Comparison of ENCODE assay signal across 27 cellular contexts in genomic region chr20:55582498-55582897, GRCh38.
"Had no signal": no experiment of that assay in that cellular context is flagged by ENCODE, and none has a peak within 500 bp of the region (broad histone marks: within the 10 kb centered on the region; RNA-seq: fewer than 3 reads in every experiment).

No MANE protein-coding gene starts in this region.

- FAIRE-seq: astrocyte had no signal

- H3K27me3 ChIP-seq: brain microvascular endothelial cell had no signal

- H3K27ac ChIP-seq: brain microvascular endothelial cell, VCaP had no signal

- DNase-seq: activated CD4-positive, alpha-beta memory T cell treated with anti-CD3 and anti-CD28 coated beads, Interleukin-2, amount 10 ng/mL, durations not matched to agents 7 days and 5 days; activated CD4-positive, alpha-beta T cell treated with anti-CD3 and anti-CD28 coated beads for 1 hour; activated CD4-positive, alpha-beta T cell treated with anti-CD3 and anti-CD28 coated beads for 4 hours; activated CD4-positive, alpha-beta T cell treated with anti-CD3 and anti-CD28 coated beads, Interleukin-2, amount 10 ng/mL, durations not matched to agents 7 days and 5 days; activated CD4-positive, alpha-beta T cell treated with anti-CD3 and anti-CD28 coated beads, Interleukin-2, amount 50 U/mL, for 4 hours; activated CD8-positive, alpha-beta memory T cell treated with anti-CD3 and anti-CD28 coated beads, Interleukin-2, amount 50 U/mL, for 48 hours; activated gamma-delta T cell; activated naive CD4-positive, alpha-beta T cell; activated naive CD4-positive, alpha-beta T cell treated with anti-CD3 and anti-CD28 coated beads, Interleukin-2, amount 10 ng/mL, durations not matched to agents 7 days and 5 days; activated T-cell treated with anti-CD3 and anti-CD28 coated beads for 4 hours; activated T-cell treated with anti-CD3 and anti-CD28 coated beads, Interleukin-2, amount 50 U/mL, for 24 hours; activated T-cell treated with anti-CD3 and anti-CD28 coated beads, Interleukin-2, amount 50 U/mL, for 72 hours; amniotic stem cell; anterior cingulate cortex; brain microvascular endothelial cell; caudate nucleus; cortex of kidney; dermis blood vessel endothelial cell; effector CD4-positive, alpha-beta T cell; effector memory CD8-positive, alpha-beta T cell; foreskin fibroblast; head of caudate nucleus; T-helper 2 cell had no signal

- H3K36me3 ChIP-seq: brain microvascular endothelial cell had no signal

- ATAC-seq: activated T-cell treated with anti-CD3 and anti-CD28 coated beads, Interleukin-2, amount 50 U/mL, for 72 hours; effector memory CD8-positive, alpha-beta T cell; esophagus mucosa; WTC11 had no signal
